ENCODE assay signal across 27 cellular contexts in the genomic region with DNA sequence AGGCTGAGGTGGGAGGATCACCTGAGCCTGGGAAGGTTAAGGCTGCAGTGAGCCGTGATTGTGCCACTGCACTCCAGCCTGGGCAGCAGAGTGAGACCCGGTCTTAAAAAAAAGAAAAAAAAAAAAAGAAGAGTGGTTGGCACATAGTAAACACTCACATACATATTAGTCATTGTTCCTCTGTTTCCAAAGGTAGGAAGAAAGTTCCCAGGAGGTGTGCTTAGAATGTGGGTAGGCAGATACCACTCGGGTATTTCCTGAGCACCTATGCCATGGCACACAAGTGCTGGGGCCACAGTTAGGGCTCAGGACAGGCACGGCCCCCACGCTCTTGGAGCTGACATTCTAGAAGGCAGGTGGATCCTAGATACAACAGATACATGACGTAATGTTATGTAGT. TPM values are rescaled to one million over a fixed set of nuclear protein-coding genes. Genes with fewer than 3 reads are reported as not detected.
A peak's percentile ranks its signal among the peaks of the same experiment; 100 is the strongest.
DNase-seq lines count a peak whose midpoint lies in the region; ATAC-seq and TF ChIP-seq lines count a peak whose summit lies in the region.
"Had no signal": no experiment of that assay in that cellular context is flagged by ENCODE, and none has a peak within 500 bp of the region (broad histone marks: within the 10 kb centered on the region; RNA-seq: fewer than 3 reads in every experiment).

No MANE protein-coding gene starts in this region.

- H2BK5ac ChIP-seq in mesenchymal stem cell (ENCODE audit: low read depth, low read length, poor library complexity, severe bottlenecking): no peak overlapping the region

- H3K79me2 ChIP-seq in PC-9 (ENCODE audit: low read depth): peaks cover 60% of the 10 kb centered on the region

- no peaks in the 10 kb centered on the region for H3K27me3 Mint-ChIP-seq in Caco-2 (ENCODE audit: insufficient read depth, unreplicated experiment)
- H3K27me3 Mint-ChIP-seq: activated CD4-positive, alpha-beta T cell treated with anti-CD3 and anti-CD28 coated beads for 36 hours; CD4-positive, alpha-beta memory T cell; stimulated activated naive CD8-positive, alpha-beta T cell treated with anti-CD3 and anti-CD28 coated beads, Interleukin-15, amount 100 ng/mL, for 72 hours had no signal

- H4K8ac ChIP-seq in mesenchymal stem cell (ENCODE audit: low read length): no peak overlapping the region

- H2BK15ac ChIP-seq in mesenchymal stem cell (ENCODE audit: low read depth, poor library complexity, severe bottlenecking): no peak overlapping the region

- peaks cover 40% of the 10 kb centered on the region for H3K4me1 Mint-ChIP-seq in Caco-2 (ENCODE audit: low read depth, unreplicated experiment)
- H3K4me1 Mint-ChIP-seq: activated CD4-positive, alpha-beta T cell treated with anti-CD3 and anti-CD28 coated beads for 36 hours; stimulated activated naive CD8-positive, alpha-beta T cell treated with anti-CD3 and anti-CD28 coated beads, Interleukin-15, amount 100 ng/mL, for 72 hours had no signal

- H3K4me2 ChIP-seq in PC-9: no peak overlapping the region
- H3K4me2 ChIP-seq in mesenchymal stem cell (ENCODE audit: low read length, poor library complexity, severe bottlenecking): no peak overlapping the region

- no peak for ATAC-seq in HG03457 (IDR thresholded peaks at IDR 0.05; ENCODE audit: unreplicated experiment)
- ATAC-seq: activated CD4-positive, alpha-beta T cell treated with anti-CD3 and anti-CD28 coated beads for 36 hours; activated CD8-positive, alpha-beta T cell treated with anti-CD3 and anti-CD28 coated beads, Interleukin-2, amount 10 ng/mL, durations not matched to agents 7 days and 5 days; activated naive CD4-positive, alpha-beta T cell treated with anti-CD3 and anti-CD28 coated beads, Interleukin-2, amount 50 U/mL, for 72 hours; left cardiac atrium; SK-N-SH treated with all-trans-retinoic acid at 6 μM for 48 hours; stimulated activated naive CD8-positive, alpha-beta T cell treated with anti-CD3 and anti-CD28 coated beads, Interleukin-15, amount 100 ng/mL, for 72 hours had no signal

- H3K27ac ChIP-seq in PC-9: peak overlapping the region; percentile 42
- peak overlapping the region; percentile 58 to 66 for H3K27ac ChIP-seq in breast epithelium
- no peak overlapping the region for H3K27ac ChIP-seq in mesenchymal stem cell (ENCODE audit: low read length, poor library complexity, severe bottlenecking)
- no peak overlapping the region for H3K27ac ChIP-seq in A673 (ENCODE audit: low read depth, low read length, poor library complexity, severe bottlenecking)
- H3K27ac ChIP-seq: parathyroid adenoma, right atrium auricular region had no signal

- no peak overlapping the region for H3K14ac ChIP-seq in mesenchymal stem cell (ENCODE audit: low read length in 2 of 2)

- H3K9ac ChIP-seq in mesenchymal stem cell (ENCODE audit: low read length): no peak overlapping the region
- H3K9ac ChIP-seq: parathyroid adenoma had no signal

- H3K23ac ChIP-seq in mesenchymal stem cell (ENCODE audit: low read length in 2 of 2): no peak overlapping the region

- H3K4me1 ChIP-seq in Caco-2 (peaks cover 55% of the 10 kb centered on the region), PC-9 (replicated peaks; ENCODE audit: insufficient read depth) (peaks cover 22% of the 10 kb centered on the region), breast epithelium (no peaks in the 10 kb centered on the region), mesenchymal stem cell (ENCODE audit: control insufficient read depth, insufficient read depth, low read depth, low read length) (peaks cover 6% of the 10 kb centered on the region), A673 (ENCODE audit: insufficient read depth, low read length, poor library complexity, severe bottlenecking) (no peaks in the 10 kb centered on the region)
- H3K4me1 ChIP-seq: parathyroid adenoma, right atrium auricular region had no signal

- TF ChIP-seq POLR2A in breast epithelium (IDR thresholded peaks at IDR 0.05): no peak

- no TSS peak for BruUV-seq in Caco-2 (replicated peaks; lab: Mats Ljungman, UMichigan)
- BruUV-seq in PC-9 (replicated peaks; lab: Mats Ljungman, UMichigan): no TSS peak
- no TSS peak for BruUV-seq in A673 (replicated peaks; lab: Mats Ljungman, UMichigan)

- H3K79me1 ChIP-seq in mesenchymal stem cell (replicated peaks; ENCODE audit: low read length, poor library complexity, severe bottlenecking): peaks cover 10% of the 10 kb centered on the region

- H3K27ac Mint-ChIP-seq in Caco-2 (ENCODE audit: unreplicated experiment): peak overlapping the region; percentile 78
- H3K27ac Mint-ChIP-seq: activated CD4-positive, alpha-beta T cell treated with anti-CD3 and anti-CD28 coated beads for 36 hours; activated CD8-positive, alpha-beta T cell treated with anti-CD3 and anti-CD28 coated beads, Interleukin-2, amount 10 ng/mL, durations not matched to agents 7 days and 5 days; activated naive CD4-positive, alpha-beta T cell treated with anti-CD3 and anti-CD28 coated beads, Interleukin-2, amount 50 U/mL, for 72 hours had no signal

- POLR2A ChIA-PET in Caco-2 (lab: Charles Lee): no interaction called here
- POLR2A ChIA-PET in PC-9 (lab: Charles Lee; ENCODE audit: unreplicated experiment): no interaction called here
- POLR2A ChIA-PET in A673 (lab: Charles Lee; ENCODE audit: low non-redundant PET): no interaction called here

- no peak overlapping the region for H2BK120ac ChIP-seq in mesenchymal stem cell (ENCODE audit: low read depth, low read length)

- TF ChIP-seq CTCF in Caco-2 (IDR thresholded peaks at IDR 0.05; ENCODE audit: insufficient read depth in 1 of 2, low read depth in 1 of 2, low read length in 1 of 2, severe bottlenecking in 1 of 2, unreplicated experiment in 1 of 2): no peak
- TF ChIP-seq CTCF in PC-9 (conservative IDR thresholded peaks at IDR 0.05): no peak
- TF ChIP-seq CTCF in breast epithelium (IDR thresholded peaks at IDR 0.05): no peak
- TF ChIP-seq CTCF in A673 (conservative IDR thresholded peaks at IDR 0.05; ENCODE audit: low read depth, low read length): no peak

- WGBS in mesenchymal stem cell: 97% methylated on average over 4 of the region's 6 CpGs

- H3K27me3 ChIP-seq in Caco-2 (replicated peaks; ENCODE audit: control insufficient read depth, insufficient read depth, low read length): no peaks in the 10 kb centered on the region
- no peaks in the 10 kb centered on the region for H3K27me3 ChIP-seq in PC-9 (ENCODE audit: insufficient read depth, low read depth)
- H3K27me3 ChIP-seq in breast epithelium: no peaks in the 10 kb centered on the region
- H3K27me3 ChIP-seq in mesenchymal stem cell (ENCODE audit: control insufficient read depth in 1 of 2, insufficient read depth in 1 of 2, low read length in 2 of 2): no peaks in the 10 kb centered on the region
- H3K27me3 ChIP-seq in A673 (replicated peaks; ENCODE audit: insufficient read depth, low read depth, low read length, poor library complexity): no peaks in the 10 kb centered on the region
- H3K27me3 ChIP-seq: right atrium auricular region had no signal

- no peaks in the 10 kb centered on the region for H3K9me3 ChIP-seq in Caco-2
- no peaks in the 10 kb centered on the region for H3K9me3 ChIP-seq in PC-9 (ENCODE audit: insufficient read depth, low read depth)
- H3K9me3 ChIP-seq in breast epithelium: no peaks in the 10 kb centered on the region
- H3K9me3 ChIP-seq in mesenchymal stem cell (ENCODE audit: control insufficient read depth, low read length): no peaks in the 10 kb centered on the region
- H3K9me3 ChIP-seq in A673 (ENCODE audit: low read depth, low read length, poor library complexity, severe bottlenecking): no peaks in the 10 kb centered on the region
- H3K9me3 ChIP-seq: right atrium auricular region had no signal

- no peak for DNase-seq in Caco-2
- DNase-seq in PC-9: peak in 1 of 2 experiments; percentile 43
- no peak for DNase-seq in breast epithelium (ENCODE audit: low spot score in 2 of 2)
- no peak for DNase-seq in mesenchymal stem cell
- DNase-seq in NCI-H1694 (lab: John Stamatoyannopoulos, UW): no peak
- no peak for DNase-seq in DMS153 treated with DMSO at 0.1 percent for 48 hours (lab: John Stamatoyannopoulos, UW; ENCODE audit: unreplicated experiment)
- DNase-seq in A673 (ENCODE audit: low spot score): no peak
- DNase-seq: activated CD4-positive, alpha-beta T cell treated with anti-CD3 and anti-CD28 coated beads for 36 hours; activated CD8-positive, alpha-beta T cell treated with anti-CD3 and anti-CD28 coated beads, Interleukin-2, amount 10 ng/mL, durations not matched to agents 7 days and 5 days; CD4-positive, alpha-beta memory T cell; HCEC 1CT; hippocampal formation; left cardiac atrium; mesendoderm; NCI-H1048; NCI-H1694 treated with DMSO at 0.1 percent for 48 hours; Right ventricle myocardium superior; stimulated activated CD4-positive, alpha-beta T cell treated with anti-CD3 and anti-CD28 coated beads, Interleukin-1b, Interleukin-23, amount 100 ng/mL, for 48 hours; stimulated activated naive CD8-positive, alpha-beta T cell treated with anti-CD3 and anti-CD28 coated beads, Interleukin-15, amount 100 ng/mL, for 72 hours had no signal

- H4K20me1 ChIP-seq in PC-9 (ENCODE audit: insufficient read depth): no peaks in the 10 kb centered on the region

- H3K9me2 ChIP-seq in PC-9 (ENCODE audit: insufficient read depth): no peaks in the 10 kb centered on the region

- CTCF ChIA-PET in Caco-2 (lab: Charles Lee): no interaction called here
- CTCF ChIA-PET in PC-9 (lab: Charles Lee): no interaction called here
- CTCF ChIA-PET in A673 (lab: Charles Lee): no interaction called here

- peaks cover 70% of the 10 kb centered on the region for H3K36me3 Mint-ChIP-seq in Caco-2 (ENCODE audit: insufficient read depth, unreplicated experiment)

- H2BK12ac ChIP-seq in mesenchymal stem cell (ENCODE audit: low read length in 2 of 2): no peak overlapping the region

- no peaks in the 10 kb centered on the region for H3K9me3 Mint-ChIP-seq in Caco-2 (ENCODE audit: unreplicated experiment)

- H3K36me3 ChIP-seq in Caco-2 (ENCODE audit: control insufficient read depth, insufficient read depth, low read length) (peaks cover 2% of the 10 kb centered on the region), PC-9 (ENCODE audit: low read depth) (no peaks in the 10 kb centered on the region), breast epithelium (no peaks in the 10 kb centered on the region), mesenchymal stem cell (ENCODE audit: control insufficient read depth in 1 of 2, insufficient read depth in 2 of 2, low read depth in 1 of 2, low read length in 2 of 2) (peaks cover 7 to 21% of the 10 kb centered on the region in 2 experiments), A673 (ENCODE audit: insufficient read depth, low read length, poor library complexity, severe bottlenecking) (no peaks in the 10 kb centered on the region)
- H3K36me3 ChIP-seq: right atrium auricular region had no signal

- no peak overlapping the region for H2AK5ac ChIP-seq in mesenchymal stem cell (ENCODE audit: low read length, severe bottlenecking)

- peaks cover 9% of the 10 kb centered on the region; the same call in 1 of the 2 replicates for H3F3A ChIP-seq in PC-9 (ENCODE audit: insufficient read depth, low read depth)

- H2AFZ ChIP-seq in PC-9: no peak overlapping the region
- H2AFZ ChIP-seq in mesenchymal stem cell (ENCODE audit: low read depth, low read length): no peak overlapping the region
- H2AFZ ChIP-seq: parathyroid adenoma had no signal

- no peak overlapping the region for H3K18ac ChIP-seq in mesenchymal stem cell (ENCODE audit: low read depth in 1 of 2, low read length in 2 of 2)

- H3K4ac ChIP-seq in mesenchymal stem cell (ENCODE audit: low read depth in 1 of 2, low read length in 2 of 2): no peak overlapping the region

- H4K91ac ChIP-seq in mesenchymal stem cell (ENCODE audit: low read length): peak overlapping the region; percentile 54

- intact Hi-C loops in Caco-2 (cut with micrococcal nuclease; ENCODE audit: unreplicated experiment) (no loop called here), PC-9 (cut with micrococcal nuclease; ENCODE audit: unreplicated experiment) (no loop called here), breast epithelium (cut with DNase I; ENCODE audit: low total_unique reads) (no loop called here), A673 (cut with micrococcal nuclease; ENCODE audit: unreplicated experiment) (no loop called here)

- no peak overlapping the region for H3K4me3 ChIP-seq in Caco-2 (ENCODE audit: low read depth, low read length)
- H3K4me3 ChIP-seq in PC-9: no peak overlapping the region
- H3K4me3 ChIP-seq in breast epithelium: no peak overlapping the region
- H3K4me3 ChIP-seq in mesenchymal stem cell (ENCODE audit: insufficient read depth in 1 of 2, low read depth in 1 of 2, low read length in 2 of 2): no peak overlapping the region
- no peak overlapping the region for H3K4me3 ChIP-seq in A673 (ENCODE audit: low read depth, low read length, poor library complexity, severe bottlenecking)
- H3K4me3 ChIP-seq: right atrium auricular region had no signal

- H3K4me3 Mint-ChIP-seq in Caco-2 (ENCODE audit: unreplicated experiment): no peak overlapping the region
- H3K4me3 Mint-ChIP-seq: activated CD4-positive, alpha-beta T cell treated with anti-CD3 and anti-CD28 coated beads for 36 hours; activated CD8-positive, alpha-beta T cell treated with anti-CD3 and anti-CD28 coated beads, Interleukin-2, amount 10 ng/mL, durations not matched to agents 7 days and 5 days; CD4-positive, alpha-beta memory T cell; stimulated activated naive CD8-positive, alpha-beta T cell treated with anti-CD3 and anti-CD28 coated beads, Interleukin-15, amount 100 ng/mL, for 72 hours had no signal

RNA-seq across cellular contexts. Expression of a gene that starts 41.4 kb away (rescaled TPM):
- total RNA-seq in Caco-2 (2022) (125 and 129 TPM in 2 replicates), PC-9 (2021) (53.4 and 55.2 TPM in 2 replicates), breast epithelium (10 to 100 TPM in 2 of 3 donors, 1 to 10 TPM in 1; 9.6 to 29.8 (median 28.5) TPM), A673 (2021) (17.5 and 19.9 TPM in 2 replicates)
- 7.2 TPM for polyA plus RNA-seq in mesenchymal stem cell (2013, experiment 1 of 2)
- 6.7 TPM for polyA plus RNA-seq in mesenchymal stem cell (2013, experiment 2 of 2)

RNA-seq across cellular contexts. Expression of a gene that starts 42.0 kb away (rescaled TPM):
- total RNA-seq in Caco-2 (2022) (not detected in 2 replicates), PC-9 (2021) (not detected in 2 replicates), breast epithelium (not detected), A673 (2021) (not detected in 2 replicates)
- not detected for polyA plus RNA-seq in mesenchymal stem cell (2013, experiment 1 of 2)
- polyA plus RNA-seq in mesenchymal stem cell (2013, experiment 2 of 2): not detected
- total RNA-seq: activated CD4-positive, alpha-beta T cell treated with anti-CD3 and anti-CD28 coated beads for 36 hours; activated CD8-positive, alpha-beta T cell treated with anti-CD3 and anti-CD28 coated beads, Interleukin-2, amount 10 ng/mL, durations not matched to agents 7 days and 5 days; activated naive CD4-positive, alpha-beta T cell treated with anti-CD3 and anti-CD28 coated beads, Interleukin-2, amount 50 U/mL, for 72 hours; CD4-positive, alpha-beta memory T cell; endothelial cell of umbilical vein; left cardiac atrium; NCI-H460; right atrium auricular region; Right ventricle myocardium superior; T-helper 2 cell treated with Interferon-gamma antibody and Interleukin-4, amounts not matched to agents 100 ng/mL and 5 ng/mL, for 36 hours had no signal
- polyA plus RNA-seq: CD4-positive, alpha-beta memory T cell; endothelial cell of umbilical vein had no signal

Comparison
In these comparisons a context has a peak if more than half of its experiments do, and no peak if none do; other contexts are left out.
1. H3K27ac ChIP-seq: peak in PC-9 (single experiment) and breast epithelium (2 of 2); none in mesenchymal stem cell (single experiment) and A673 (single experiment).